In the genomic region with DNA sequence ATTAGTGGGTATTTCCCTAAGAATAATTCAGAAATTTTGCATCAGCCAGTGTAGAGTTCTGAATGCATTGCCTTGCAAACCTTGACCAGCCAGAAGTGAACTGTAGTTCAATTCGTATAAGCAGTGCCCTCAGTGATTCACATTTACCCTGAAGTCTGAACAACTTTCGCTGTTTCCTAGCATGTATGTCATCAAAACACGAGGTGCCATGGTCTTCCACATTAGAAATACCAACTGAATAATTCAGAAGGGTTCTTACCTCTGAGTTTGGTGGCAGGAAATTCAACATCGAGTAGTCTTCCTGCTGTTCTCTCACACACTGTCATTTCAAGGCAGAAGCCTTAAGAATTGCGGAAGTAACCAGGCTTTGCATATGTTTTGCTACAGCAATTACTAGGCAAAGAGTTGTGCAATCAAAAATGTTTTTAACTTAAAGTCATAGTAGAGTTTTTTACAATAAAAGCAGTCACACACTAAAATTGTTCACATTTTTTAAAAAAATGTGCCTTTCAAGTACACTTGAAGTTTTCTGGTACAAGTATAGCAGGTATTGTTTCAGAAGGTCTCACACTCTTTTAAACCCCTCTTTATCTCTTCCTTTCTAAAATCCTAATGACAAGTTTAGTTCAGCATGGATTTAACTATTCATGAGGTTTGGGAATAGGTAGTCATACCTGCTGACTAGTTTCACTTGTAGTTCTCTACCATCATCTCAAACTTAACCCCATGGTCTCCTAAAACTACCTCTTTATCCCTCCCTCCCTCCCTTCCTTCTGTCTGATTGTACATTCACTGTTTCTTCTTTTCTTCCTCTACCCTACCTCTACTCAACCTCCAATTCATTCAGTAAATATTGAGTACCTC, we compare ENCODE assay signal across 8 cellular contexts.
DNase-seq lines count a peak whose midpoint lies in the region; TF ChIP-seq lines count a peak whose summit lies in the region.

No MANE protein-coding gene starts in this region.

- peak; percentile 78 for DNase-seq in activated CD4-positive, alpha-beta T cell treated with anti-CD3 and anti-CD28 coated beads, Interleukin-2, amount 10 ng/mL, durations not matched to agents 24 days and 14 days
- DNase-seq in activated CD4-positive, alpha-beta T cell treated with anti-CD3 and anti-CD28 coated beads, Interleukin-2, amount 50 U/mL, for 1 hour = no peak
- DNase-seq in HCEC 1CT (peak; percentile 51), NCI-H1048 (lab: John Stamatoyannopoulos, UW) (peak; percentile 18), fibroblast of pulmonary artery (ENCODE audit: low read depth) (peak; percentile 54), sigmoid colon (no peak), HEK293T (ENCODE audit: extremely low spot score) (no peak), Caco-2 (no peak)

- POLR2A ChIA-PET in HEK293T (lab: Yijun Ruan, JAX) = no interaction called here
- POLR2A ChIA-PET in Caco-2 (lab: Charles Lee) = no interaction called here

- WGBS in sigmoid colon, 2 donors = 42 to 63% methylated on average over 5 of the region's 5 CpGs

- H3K27ac Mint-ChIP-seq in activated CD4-positive, alpha-beta T cell treated with anti-CD3 and anti-CD28 coated beads, Interleukin-2, amount 10 ng/mL, durations not matched to agents 24 days and 14 days = peak overlapping the region; percentile 79
- H3K27ac Mint-ChIP-seq in Caco-2 (ENCODE audit: unreplicated experiment) = no peak overlapping the region

- peaks cover 13% of the 10 kb centered on the region for H3K4me1 Mint-ChIP-seq in activated CD4-positive, alpha-beta T cell treated with anti-CD3 and anti-CD28 coated beads, Interleukin-2, amount 10 ng/mL, durations not matched to agents 24 days and 14 days
- H3K4me1 Mint-ChIP-seq in Caco-2 (ENCODE audit: low read depth, unreplicated experiment) = no peaks in the 10 kb centered on the region

- H3K36me3 ChIP-seq in sigmoid colon (peaks cover 0 to 38% (median 0%) of the 10 kb centered on the region in 4 donors), Caco-2 (ENCODE audit: control insufficient read depth, insufficient read depth, low read length) (no peaks in the 10 kb centered on the region)

- H3K4me1 ChIP-seq in sigmoid colon = no peaks in the 10 kb centered on the region
- no peaks in the 10 kb centered on the region for H3K4me1 ChIP-seq in Caco-2

- no TSS peak for BruUV-seq in Caco-2 (replicated peaks; lab: Mats Ljungman, UMichigan)

- H3K4me3 ChIP-seq in fibroblast of pulmonary artery (replicated peaks; ENCODE audit: low read depth, low read length) (no peak overlapping the region), sigmoid colon (no peak overlapping the region), Caco-2 (ENCODE audit: low read depth, low read length) (no peak overlapping the region)

- TF ChIP-seq EP300 in sigmoid colon (IDR thresholded peaks at IDR 0.05) = no peak

- intact Hi-C loops in activated CD4-positive, alpha-beta T cell treated with anti-CD3 and anti-CD28 coated beads, Interleukin-2, amount 10 ng/mL, durations not matched to agents 24 days and 14 days (cut with micrococcal nuclease) = loop anchor here (2.0 to 5.0 kb wide), 2 partner anchors 40 to 120 kb away; a partner anchor contains a TSS
- intact Hi-C loops in sigmoid colon (cut with DNase I) = no loop called here
- intact Hi-C loops in Caco-2 (cut with micrococcal nuclease; ENCODE audit: unreplicated experiment) = no loop called here

- H3K27me3 ChIP-seq in sigmoid colon = no peaks in the 10 kb centered on the region
- H3K27me3 ChIP-seq in Caco-2 (replicated peaks; ENCODE audit: control insufficient read depth, insufficient read depth, low read length) = no peaks in the 10 kb centered on the region

- TF ChIP-seq CTCF in fibroblast of pulmonary artery (IDR thresholded peaks at IDR 0.05; ENCODE audit: low read length, missing control alignments) (no peak), sigmoid colon (IDR thresholded peaks at IDR 0.05) (no peak), Caco-2 (IDR thresholded peaks at IDR 0.05; ENCODE audit: insufficient read depth in 1 of 2, low read depth in 1 of 2, low read length in 1 of 2, severe bottlenecking in 1 of 2, unreplicated experiment in 1 of 2) (no peak)

- no peak for TF ChIP-seq POLR2A in sigmoid colon (IDR thresholded peaks at IDR 0.05)

- H3K9me3 ChIP-seq in sigmoid colon (no peaks in the 10 kb centered on the region), Caco-2 (no peaks in the 10 kb centered on the region)

- peak overlapping the region; percentile 68 for H3K4me3 Mint-ChIP-seq in activated CD4-positive, alpha-beta T cell treated with anti-CD3 and anti-CD28 coated beads, Interleukin-2, amount 10 ng/mL, durations not matched to agents 24 days and 14 days
- H3K4me3 Mint-ChIP-seq in Caco-2 (ENCODE audit: unreplicated experiment) = no peak overlapping the region

- H3K36me3 Mint-ChIP-seq in activated CD4-positive, alpha-beta T cell treated with anti-CD3 and anti-CD28 coated beads, Interleukin-2, amount 10 ng/mL, durations not matched to agents 24 days and 14 days (ENCODE audit: low read depth) = peaks cover 26% of the 10 kb centered on the region
- peaks cover 11% of the 10 kb centered on the region for H3K36me3 Mint-ChIP-seq in Caco-2 (ENCODE audit: insufficient read depth, unreplicated experiment)

- no peak overlapping the region for H3K27ac ChIP-seq in sigmoid colon

- no peaks in the 10 kb centered on the region for H3K9me3 Mint-ChIP-seq in activated CD4-positive, alpha-beta T cell treated with anti-CD3 and anti-CD28 coated beads, Interleukin-2, amount 10 ng/mL, durations not matched to agents 24 days and 14 days
- no peaks in the 10 kb centered on the region for H3K9me3 Mint-ChIP-seq in Caco-2 (ENCODE audit: unreplicated experiment)

- H3K27me3 Mint-ChIP-seq in activated CD4-positive, alpha-beta T cell treated with anti-CD3 and anti-CD28 coated beads, Interleukin-2, amount 10 ng/mL, durations not matched to agents 24 days and 14 days = no peaks in the 10 kb centered on the region
- H3K27me3 Mint-ChIP-seq in Caco-2 (ENCODE audit: insufficient read depth, unreplicated experiment) = no peaks in the 10 kb centered on the region

- CTCF ChIA-PET in HEK293T (lab: Yijun Ruan, JAX) = no interaction called here
- CTCF ChIA-PET in Caco-2 (lab: Charles Lee) = no interaction called here

TF ChIP-seq in HEK293T, 16 proteins besides CTCF, POLR2A, EP300 and RAD21:
- no peak for TF ChIP-seq TARDBP (IDR thresholded peaks at IDR 0.05)
- TF ChIP-seq FOXM1 (IDR thresholded peaks at IDR 0.05; ENCODE audit: borderline replicate concordance) = no peak
- no peak for TF ChIP-seq ARNT (IDR thresholded peaks at IDR 0.05)
- TF ChIP-seq SP1 (IDR thresholded peaks at IDR 0.05) = no peak
- no peak for TF ChIP-seq ZNF384 (IDR thresholded peaks at IDR 0.05)
- no peak for TF ChIP-seq HDGF (IDR thresholded peaks at IDR 0.05; ENCODE audit: borderline replicate concordance)
- TF ChIP-seq L3MBTL2 (conservative IDR thresholded peaks at IDR 0.05) = no peak
- no peak for TF ChIP-seq NFRKB (IDR thresholded peaks at IDR 0.05)
- no peak for TF ChIP-seq BHLHE40 (IDR thresholded peaks at IDR 0.05; ENCODE audit: borderline replicate concordance)
- TF ChIP-seq FOXK2 (IDR thresholded peaks at IDR 0.05) = no peak
- TF ChIP-seq CTBP1 (IDR thresholded peaks at IDR 0.05; ENCODE audit: borderline replicate concordance) = no peak
- no peak for TF ChIP-seq ELF4 (IDR thresholded peaks at IDR 0.05)
- no peak for TF ChIP-seq FOXA1 (IDR thresholded peaks at IDR 0.05)
- TF ChIP-seq, protein P1, sequence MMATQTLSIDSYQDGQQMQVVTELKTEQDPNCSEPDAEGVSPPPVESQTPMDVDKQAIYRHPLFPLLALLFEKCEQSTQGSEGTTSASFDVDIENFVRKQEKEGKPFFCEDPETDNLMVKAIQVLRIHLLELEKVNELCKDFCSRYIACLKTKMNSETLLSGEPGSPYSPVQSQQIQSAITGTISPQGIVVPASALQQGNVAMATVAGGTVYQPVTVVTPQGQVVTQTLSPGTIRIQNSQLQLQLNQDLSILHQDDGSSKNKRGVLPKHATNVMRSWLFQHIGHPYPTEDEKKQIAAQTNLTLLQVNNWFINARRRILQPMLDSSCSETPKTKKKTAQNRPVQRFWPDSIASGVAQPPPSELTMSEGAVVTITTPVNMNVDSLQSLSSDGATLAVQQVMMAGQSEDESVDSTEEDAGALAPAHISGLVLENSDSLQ (IDR thresholded peaks at IDR 0.05) = no peak
- no peak for TF ChIP-seq SUZ12 (IDR thresholded peaks at IDR 0.05)
- TF ChIP-seq LEF1 (IDR thresholded peaks at IDR 0.05; ENCODE audit: borderline replicate concordance) = no peak

Comparison
In these comparisons a context has a peak if more than half of its experiments do, and no peak if none do; other contexts are left out.
1. DNase-seq: peak in activated CD4-positive, alpha-beta T cell treated with anti-CD3 and anti-CD28 coated beads, Interleukin-2, amount 10 ng/mL, durations not matched to agents 24 days and 14 days (single experiment), HCEC 1CT (single experiment), NCI-H1048 (single experiment) and fibroblast of pulmonary artery (single experiment); none in activated CD4-positive, alpha-beta T cell treated with anti-CD3 and anti-CD28 coated beads, Interleukin-2, amount 50 U/mL, for 1 hour (single experiment), sigmoid colon (single experiment), HEK293T (single experiment) and Caco-2 (0 of 2).